Comparison of ENCODE assay signal across 12 cellular contexts in genomic region chr19:39679791-39680168, GRCh38.
DNase-seq lines count a peak whose midpoint lies in the region; ATAC-seq and TF ChIP-seq lines count a peak whose summit lies in the region.
"Had no signal": no experiment of that assay in that cellular context is flagged by ENCODE, and none has a peak within 500 bp of the region (broad histone marks: within the 10 kb centered on the region; RNA-seq: fewer than 3 reads in every experiment).

No MANE protein-coding gene starts in this region.

- peak overlapping the region; percentile 98 for H3K27ac Mint-ChIP-seq in activated naive CD4-positive, alpha-beta T cell treated with anti-CD3 and anti-CD28 coated beads, Interleukin-2, amount 50 U/mL, for 24 hours
- peak overlapping the region in 1 of 2 donors; percentile 57 for H3K27ac Mint-ChIP-seq in stimulated activated naive CD8-positive, alpha-beta T cell treated with anti-CD3 and anti-CD28 coated beads, Interleukin-15, amount 100 ng/mL, for 72 hours

- ATAC-seq in HG03520 (IDR thresholded peaks at IDR 0.05; ENCODE audit: unreplicated experiment) = peak; percentile 13
- peak; percentile 18 for ATAC-seq in stimulated activated naive CD8-positive, alpha-beta T cell treated with anti-CD3 and anti-CD28 coated beads, Interleukin-15, amount 100 ng/mL, for 72 hours

- peak; percentile 59 for DNase-seq in activated naive CD4-positive, alpha-beta T cell treated with Interleukin-2 at 50 U/mL for 16 hours
- no peak for DNase-seq in activated naive CD4-positive, alpha-beta T cell (lab: John Stamatoyannopoulos, UW)
- DNase-seq in stimulated activated naive CD8-positive, alpha-beta T cell treated with anti-CD3 and anti-CD28 coated beads, Interleukin-15, amount 100 ng/mL, for 72 hours = no peak
- DNase-seq in NCI-H146 (lab: John Stamatoyannopoulos, UW) = no peak
- no peak for DNase-seq in T1000 (lab: John Stamatoyannopoulos, UW)
- no peak for DNase-seq in WERI-Rb-1
- DNase-seq: aorta, NCI-H1694, transverse colon had no signal

- no peak for TF ChIP-seq CTCF in WERI-Rb-1 (IDR thresholded peaks at IDR 0.05; ENCODE audit: low read depth, low read length)

- H3K36me3 Mint-ChIP-seq in activated naive CD4-positive, alpha-beta T cell treated with anti-CD3 and anti-CD28 coated beads, Interleukin-2, amount 50 U/mL, for 24 hours = peaks cover 1% of the 10 kb centered on the region

- peaks cover 92% of the 10 kb centered on the region for H3K27me3 ChIP-seq in WERI-Rb-1 (ENCODE audit: insufficient read depth, low read depth, severe bottlenecking)
- H3K27me3 ChIP-seq: transverse colon had no signal

- H3K9me3 ChIP-seq in WERI-Rb-1 (ENCODE audit: severe bottlenecking) = no peaks in the 10 kb centered on the region
- H3K9me3 ChIP-seq: SJCRH30, transverse colon had no signal

- peaks cover 56% of the 10 kb centered on the region for H3K4me1 Mint-ChIP-seq in activated naive CD4-positive, alpha-beta T cell treated with anti-CD3 and anti-CD28 coated beads, Interleukin-2, amount 50 U/mL, for 24 hours
- H3K4me1 Mint-ChIP-seq in stimulated activated naive CD8-positive, alpha-beta T cell treated with anti-CD3 and anti-CD28 coated beads, Interleukin-15, amount 100 ng/mL, for 72 hours = peaks cover 40% of the 10 kb centered on the region

- H3K36me3 ChIP-seq in WERI-Rb-1 = no peaks in the 10 kb centered on the region
- H3K36me3 ChIP-seq: SJCRH30, transverse colon had no signal

- no peaks in the 10 kb centered on the region for H3K27me3 Mint-ChIP-seq in activated naive CD4-positive, alpha-beta T cell treated with anti-CD3 and anti-CD28 coated beads, Interleukin-2, amount 50 U/mL, for 24 hours
- peaks cover 22% of the 10 kb centered on the region for H3K27me3 Mint-ChIP-seq in stimulated activated naive CD8-positive, alpha-beta T cell treated with anti-CD3 and anti-CD28 coated beads, Interleukin-15, amount 100 ng/mL, for 72 hours

- peak overlapping the region; percentile 84 for H3K4me3 Mint-ChIP-seq in activated naive CD4-positive, alpha-beta T cell treated with anti-CD3 and anti-CD28 coated beads, Interleukin-2, amount 50 U/mL, for 24 hours
- H3K4me3 Mint-ChIP-seq in stimulated activated naive CD8-positive, alpha-beta T cell treated with anti-CD3 and anti-CD28 coated beads, Interleukin-15, amount 100 ng/mL, for 72 hours = peak overlapping the region; percentile 55 to 59

- no peak overlapping the region for H3K27ac ChIP-seq in WERI-Rb-1
- H3K27ac ChIP-seq: SJCRH30, transverse colon had no signal

- no peak overlapping the region for H3K4me3 ChIP-seq in WERI-Rb-1 (ENCODE audit: low read depth, low read length)
- H3K4me3 ChIP-seq: SJCRH30, transverse colon had no signal

- H3K9me3 Mint-ChIP-seq in activated naive CD4-positive, alpha-beta T cell treated with anti-CD3 and anti-CD28 coated beads, Interleukin-2, amount 50 U/mL, for 24 hours = no peaks in the 10 kb centered on the region
- no peaks in the 10 kb centered on the region for H3K9me3 Mint-ChIP-seq in stimulated activated naive CD8-positive, alpha-beta T cell treated with anti-CD3 and anti-CD28 coated beads, Interleukin-15, amount 100 ng/mL, for 72 hours
